In the genomic region with DNA sequence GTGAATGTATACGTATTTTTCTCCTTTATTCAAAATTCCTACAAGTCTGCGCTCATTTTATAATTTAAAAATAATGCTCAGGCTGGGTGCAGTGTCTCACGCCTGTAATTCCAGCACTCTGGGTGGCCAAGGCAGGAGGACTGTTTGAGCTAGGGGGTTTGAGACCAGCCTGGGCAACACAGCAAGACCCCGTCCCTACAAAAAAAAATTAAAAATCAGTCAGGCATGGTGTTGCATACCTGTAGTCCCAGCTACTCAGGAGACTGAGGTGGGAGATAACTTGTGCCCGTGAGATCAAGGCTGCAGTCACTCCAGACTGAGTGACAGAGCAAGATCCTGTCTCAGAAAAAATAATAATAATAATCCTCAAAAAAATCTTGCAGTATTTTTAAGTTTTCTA, we compare ENCODE assay signal across 33 cellular contexts.
"Had no signal": no experiment of that assay in that cellular context is flagged by ENCODE, and none has a peak within 500 bp of the region (broad histone marks: within the 10 kb centered on the region; RNA-seq: fewer than 3 reads in every experiment).

No MANE protein-coding gene starts in this region.

- H3K4me3 ChIP-seq: body of pancreas had no signal

- DNase-seq: activated CD4-positive, alpha-beta memory T cell treated with anti-CD3 and anti-CD28 coated beads for 36 hours; activated CD4-positive, alpha-beta T cell treated with anti-CD3 and anti-CD28 coated beads for 36 hours; activated CD4-positive, alpha-beta T cell treated with anti-CD3 and anti-CD28 coated beads, Interleukin-2, amount 10 ng/mL, durations not matched to agents 24 days and 14 days; activated CD4-positive, CD25-positive, alpha-beta regulatory T cell; activated CD4-positive, CD25-positive, alpha-beta regulatory T cell treated with anti-CD3 and anti-CD28 coated beads, Interleukin-2, amount 50 U/mL, for 72 hours; activated CD8-positive, alpha-beta T cell treated with anti-CD3 and anti-CD28 coated beads, Interleukin-2, amount 10 ng/mL, durations not matched to agents 7 days and 5 days; activated effector memory CD4-positive, alpha-beta T cell treated with Interleukin-2 at 50 U/mL for 16 hours; activated gamma-delta T cell treated with Interleukin-2 at 50 U/mL for 16 hours; activated naive CD4-positive, alpha-beta T cell treated with anti-CD3 and anti-CD28 coated beads, Interleukin-2, amount 50 U/mL, for 16 hours; activated naive CD4-positive, alpha-beta T cell treated with Interleukin-2 at 50 U/mL for 16 hours; activated T-cell treated with anti-CD3 and anti-CD28 coated beads, Interleukin-2, amount 50 U/mL, for 4 hours; amniotic stem cell; anterior cingulate cortex; body of pancreas; caudate nucleus; cortex of kidney; dermis blood vessel endothelial cell; effector CD4-positive, alpha-beta T cell; effector memory CD8-positive, alpha-beta T cell; foreskin fibroblast; head of caudate nucleus; T-helper 1 cell; T-helper 17 cell; T1000; WERI-Rb-1 had no signal

- H3K4me3 Mint-ChIP-seq: activated CD4-positive, alpha-beta memory T cell treated with anti-CD3 and anti-CD28 coated beads for 36 hours; activated CD4-positive, alpha-beta T cell treated with anti-CD3 and anti-CD28 coated beads for 36 hours; activated CD4-positive, alpha-beta T cell treated with anti-CD3 and anti-CD28 coated beads, Interleukin-2, amount 10 ng/mL, durations not matched to agents 24 days and 14 days; activated CD8-positive, alpha-beta T cell treated with anti-CD3 and anti-CD28 coated beads, Interleukin-2, amount 10 ng/mL, durations not matched to agents 7 days and 5 days; activated naive CD8-positive, alpha-beta T cell; activated T-cell treated with anti-CD3 and anti-CD28 coated beads, Interleukin-2, amount 50 U/mL, for 4 hours; activated T-helper 17 cell treated with anti-CD3 and anti-CD28 coated beads, Interleukin-2, amount 50 U/mL, for 72 hours; effector memory CD8-positive, alpha-beta T cell; T-helper 17 cell; T-helper 2 cell treated with Interferon-gamma antibody and Interleukin-4, amounts not matched to agents 5 μg/mL and 100 μg/mL, for 36 hours had no signal

- FAIRE-seq: colon, endometrium, endothelial cell of umbilical vein, frontal cortex had no signal

- H3K27me3 ChIP-seq: body of pancreas had no signal

- H3K27ac Mint-ChIP-seq: activated CD4-positive, alpha-beta memory T cell treated with anti-CD3 and anti-CD28 coated beads for 36 hours; activated CD4-positive, alpha-beta T cell treated with anti-CD3 and anti-CD28 coated beads for 36 hours; activated CD4-positive, alpha-beta T cell treated with anti-CD3 and anti-CD28 coated beads, Interleukin-2, amount 10 ng/mL, durations not matched to agents 24 days and 14 days; activated CD8-positive, alpha-beta T cell treated with anti-CD3 and anti-CD28 coated beads, Interleukin-2, amount 10 ng/mL, durations not matched to agents 7 days and 5 days; activated naive CD8-positive, alpha-beta T cell; T-helper 17 cell; T-helper 2 cell treated with Interferon-gamma antibody and Interleukin-4, amounts not matched to agents 5 μg/mL and 100 μg/mL, for 36 hours had no signal

- H3K27me3 Mint-ChIP-seq: activated CD4-positive, alpha-beta memory T cell treated with anti-CD3 and anti-CD28 coated beads for 36 hours; activated CD4-positive, alpha-beta T cell treated with anti-CD3 and anti-CD28 coated beads for 36 hours; activated CD4-positive, alpha-beta T cell treated with anti-CD3 and anti-CD28 coated beads, Interleukin-2, amount 10 ng/mL, durations not matched to agents 24 days and 14 days; activated naive CD8-positive, alpha-beta T cell; activated T-helper 17 cell treated with anti-CD3 and anti-CD28 coated beads, Interleukin-2, amount 50 U/mL, for 72 hours; effector memory CD8-positive, alpha-beta T cell; T-helper 17 cell had no signal

- H3K36me3 ChIP-seq: WERI-Rb-1 had no signal

- H3K27ac ChIP-seq: body of pancreas, epithelial cell of prostate, WERI-Rb-1 had no signal

- H3K9me3 Mint-ChIP-seq: activated CD4-positive, alpha-beta T cell treated with anti-CD3 and anti-CD28 coated beads, Interleukin-2, amount 10 ng/mL, durations not matched to agents 24 days and 14 days; activated T-helper 17 cell treated with anti-CD3 and anti-CD28 coated beads, Interleukin-2, amount 50 U/mL, for 72 hours; effector memory CD8-positive, alpha-beta T cell had no signal

- H3K9me3 ChIP-seq: body of pancreas had no signal
